12 cellular contexts compared by ENCODE assay signal in the genomic region with DNA sequence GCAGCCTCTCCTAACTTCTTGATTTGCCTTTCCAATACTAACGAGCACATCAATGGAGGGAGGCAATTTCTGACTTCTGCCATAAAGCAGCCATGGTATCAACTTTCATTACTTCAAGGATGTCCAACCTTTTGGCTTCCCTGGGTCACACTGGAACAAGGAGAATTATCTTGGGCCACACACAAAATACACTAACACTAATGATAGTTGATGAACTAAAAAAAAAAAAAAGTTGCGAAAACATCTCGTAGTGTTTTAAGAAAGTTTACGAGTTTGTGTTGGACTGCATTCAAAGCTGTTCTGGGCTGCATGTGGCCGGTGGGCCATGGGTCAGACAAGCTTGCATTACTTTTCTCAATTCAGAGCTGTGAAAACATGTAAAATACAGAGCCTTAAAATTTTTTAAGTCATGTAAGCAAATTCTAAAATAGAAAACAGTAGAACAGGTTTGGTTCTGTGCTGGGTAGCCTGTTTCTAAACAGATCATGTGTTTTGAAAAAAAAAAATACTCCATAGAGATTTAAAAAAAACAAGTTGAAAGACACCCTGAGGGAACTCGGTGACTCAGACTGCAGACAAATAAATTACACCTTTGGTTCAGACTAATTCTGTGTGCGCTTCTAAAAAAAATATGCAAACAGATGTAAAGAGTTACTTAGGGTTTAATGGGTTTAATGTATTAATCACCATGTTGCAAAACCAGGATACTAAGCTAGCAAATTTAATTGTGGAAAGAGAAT. TPM values are rescaled to one million over a fixed set of nuclear protein-coding genes. Genes with fewer than 3 reads are reported as not detected.
A peak's percentile ranks its signal among the peaks of the same experiment; 100 is the strongest.
DNase-seq lines count a peak whose midpoint lies in the region; ATAC-seq and TF ChIP-seq lines count a peak whose summit lies in the region.
"Had no signal": no experiment of that assay in that cellular context is flagged by ENCODE, and none has a peak within 500 bp of the region (broad histone marks: within the 10 kb centered on the region; RNA-seq: fewer than 3 reads in every experiment).

No MANE protein-coding gene starts in this region.

- ATAC-seq in left lung (peak; percentile 44), HG02571 (IDR thresholded peaks at IDR 0.05; ENCODE audit: unreplicated experiment) (no peak)

- no peak for TF ChIP-seq CTCF in AG10803 (conservative IDR thresholded peaks at IDR 0.05; ENCODE audit: low read length)
- no peak for TF ChIP-seq CTCF in astrocyte of the spinal cord (IDR thresholded peaks at IDR 0.05; ENCODE audit: low read depth, low read length)
- TF ChIP-seq CTCF in left lung (IDR thresholded peaks at IDR 0.05): no peak

- in situ Hi-C loops in astrocyte of the spinal cord (cut with HindIII; ENCODE audit: low sequenced_read_pairs): no loop called here

- H3K4me3 ChIP-seq in AG10803 (ENCODE audit: low read length) (no peak overlapping the region), astrocyte of the spinal cord (ENCODE audit: low read depth, low read length) (no peak overlapping the region), left lung (no peak overlapping the region)
- H3K4me3 ChIP-seq: lung had no signal

- no peaks in the 10 kb centered on the region for H3K36me3 ChIP-seq in left lung

- peak; percentile 86 for DNase-seq in AG10803 (ENCODE audit: low read depth)
- DNase-seq in HS-5 (ENCODE audit: low read depth): peak; percentile 29
- DNase-seq in astrocyte of the spinal cord (ENCODE audit: low read depth, low spot score): peak; percentile 84
- no peak for DNase-seq in left lung
- no peak for DNase-seq in SW480 (ENCODE audit: low spot score)
- no peak for DNase-seq in posterior cingulate gyrus
- no peak for DNase-seq in activated CD4-positive, CD25-positive, alpha-beta regulatory T cell (lab: John Stamatoyannopoulos, UW)
- DNase-seq: activated CD4-positive, alpha-beta T cell treated with anti-CD3 and anti-CD28 coated beads for 1 hour; activated effector memory CD4-positive, alpha-beta T cell treated with anti-CD3 and anti-CD28 coated beads, Interleukin-2, amount 50 U/mL, for 16 hours; NCI-H345 had no signal

- H3K27ac ChIP-seq in left lung: no peak overlapping the region

- no peaks in the 10 kb centered on the region for H3K9me3 ChIP-seq in left lung

- no peaks in the 10 kb centered on the region for H3K4me1 ChIP-seq in left lung

- no peaks in the 10 kb centered on the region for H3K27me3 ChIP-seq in left lung

- intact Hi-C loops in left lung (cut with DNase I): no loop called here
- intact Hi-C loops in posterior cingulate gyrus (cut with DNase I): no loop called here

RNA-seq across cellular contexts. Expression of a gene that starts 43.6 kb away (rescaled TPM):
- 10 to 100 TPM; 24.4 to 25.7 TPM for total RNA-seq in left lung

Comparison
In these comparisons a context has a peak if more than half of its experiments do, and no peak if none do; other contexts are left out.
1. DNase-seq: peak in AG10803 (single experiment), HS-5 (single experiment) and astrocyte of the spinal cord (single experiment); none in left lung (0 of 2), SW480 (single experiment), posterior cingulate gyrus (0 of 10) and activated CD4-positive, CD25-positive, alpha-beta regulatory T cell (0 of 4).